ENCODE assay signal across 8 cellular contexts in genomic region chr17:45171338-45172231, GRCh38. TPM values are rescaled to one million over a fixed set of nuclear protein-coding genes. Genes with fewer than 3 reads are reported as not detected.
DNase-seq lines count a peak whose midpoint lies in the region; ATAC-seq, FAIRE-seq and TF ChIP-seq lines count a peak whose summit lies in the region.

No MANE protein-coding gene starts in this region.

- H3K79me2 ChIP-seq in HCT116 (ENCODE audit: insufficient read depth, low read length): no peaks in the 10 kb centered on the region

- H3K9me3 ChIP-seq in HCT116 (ENCODE audit: control insufficient read depth in 1 of 2, insufficient read depth in 1 of 2, low read depth in 1 of 2, low read length in 2 of 2) (no peaks in the 10 kb centered on the region), SK-N-MC (ENCODE audit: low read depth, low read length) (no peaks in the 10 kb centered on the region), pancreas (no peaks in the 10 kb centered on the region)

- 48 to 55% methylated on average over 20 of the region's 20 CpGs for WGBS in pancreas, 2 donors

- no peaks in the 10 kb centered on the region for H3K9me2 ChIP-seq in HCT116 (ENCODE audit: insufficient read depth)

- POLR2A ChIA-PET in HCT116 (lab: Charles Lee): interaction anchor here (1.6 to 7.0 kb wide), 5 partner anchors 10 to 22 kb away, joined by 5 to 176 read pairs (median 14); partner anchors contain the start of genes HEXIM1 and HEXIM2

- H3K9ac ChIP-seq in HCT116 (ENCODE audit: low read length): peak overlapping the region; percentile 81
- peak overlapping the region; percentile 64 for H3K9ac ChIP-seq in SK-N-MC (ENCODE audit: insufficient read length)

- ATAC-seq in HCT116 (peak; percentile 16), pancreas (peak; percentile 8 to 37 (median 32))

- H3K36me3 ChIP-seq in HCT116 (ENCODE audit: control insufficient read depth in 1 of 2, insufficient read depth in 2 of 2, low read length in 2 of 2) (no peaks in the 10 kb centered on the region), SK-N-MC (ENCODE audit: insufficient read depth, low read length) (no peaks in the 10 kb centered on the region), pancreas (no peaks in the 10 kb centered on the region)

- H3K4me3 ChIP-seq in HCT116 (replicated peaks in 1 of 2; ENCODE audit: low read depth in 1 of 2, low read length in 2 of 2) (peak overlapping the region; percentile 28 to 60), SK-N-MC (peak overlapping the region; percentile 66), fibroblast of the aortic adventitia (ENCODE audit: low read depth, low read length) (peak overlapping the region; percentile 55), pancreas (no peak overlapping the region)

- H3K27ac ChIP-seq in HCT116 (ENCODE audit: low read depth, low read length): peak overlapping the region; percentile 99
- peak overlapping the region; percentile 91 for H3K27ac ChIP-seq in SK-N-MC
- peak overlapping the region; percentile 70 to 92 (median 76) for H3K27ac ChIP-seq in pancreas

- H3K27me3 ChIP-seq in HCT116 (ENCODE audit: insufficient read depth, low read length): no peaks in the 10 kb centered on the region
- no peaks in the 10 kb centered on the region for H3K27me3 ChIP-seq in pancreas

- no peak for FAIRE-seq in pancreas (lab: Jason Lieb, UNC)

- H3K4me2 ChIP-seq in HCT116 (ENCODE audit: low read length): peak overlapping the region; percentile 98

- no peak for DNase-seq in HCT116 (ENCODE audit: low read depth, low spot score)
- no peak for DNase-seq in SK-N-MC (ENCODE audit: low read depth, low spot score)
- no peak for DNase-seq in fibroblast of the aortic adventitia (ENCODE audit: low read depth)
- DNase-seq in pancreas: peak; percentile 44 to 76 (median 58)
- no peak for DNase-seq in COR-L47 (lab: John Stamatoyannopoulos, UW)
- DNase-seq in NCI-H2029 treated with DMSO at 0.1 percent for 48 hours (lab: John Stamatoyannopoulos, UW): no peak
- no peak for DNase-seq in NK-92 (lab: John Stamatoyannopoulos, UW; ENCODE audit: unreplicated experiment)
- DNase-seq in central memory CD4-positive, alpha-beta T cell: no peak

- CTCF ChIA-PET in HCT116 (lab: Charles Lee): interaction anchor here (1.2 to 4.4 kb wide), 3 partner anchors 8 to 36 kb away, joined by 5 to 36 read pairs (median 9); partner anchors contain the start of gene ACBD4

- TF ChIP-seq RAD21 in HCT116 (IDR thresholded peaks at IDR 0.05; ENCODE audit: low read depth): no peak

- RAD21 ChIA-PET in HCT116 (lab: Charles Lee; ENCODE audit: low non-redundant PET in 1 of 2, low total read pairs in 2 of 2, uncharacterized antibody in 2 of 2, unreplicated experiment in 2 of 2): interaction anchor here in 1 of 2 experiments (1.4 kb wide), 1 partner anchor 10 kb away, joined by 5 read pairs; the partner anchor contains the start of gene HEXIM2

- TF ChIP-seq CTCF in HCT116 (IDR thresholded peaks at IDR 0.05 in 2 of 3, conservative IDR thresholded peaks at IDR 0.05 in 1 of 3; ENCODE audit: borderline replicate concordance in 1 of 3, insufficient read depth in 1 of 3, low read depth in 2 of 3, low read length in 2 of 3): no peak
- no peak for TF ChIP-seq CTCF in fibroblast of the aortic adventitia (IDR thresholded peaks at IDR 0.05; ENCODE audit: insufficient read depth, low read length)
- TF ChIP-seq CTCF in pancreas (IDR thresholded peaks at IDR 0.05): no peak

- no peak for TF ChIP-seq POLR2A in HCT116 (IDR thresholded peaks at IDR 0.05; ENCODE audit: borderline replicate concordance, extremely low read depth, insufficient read depth, insufficient read length)

- no peaks in the 10 kb centered on the region for H4K20me1 ChIP-seq in HCT116 (ENCODE audit: insufficient read depth)

- intact Hi-C loops in HCT116 (cut with micrococcal nuclease) (loop anchor here (2.0 kb wide), 1 partner anchor 23 kb away; the partner anchor contains the start of gene HEXIM1), pancreas (cut with DNase I) (no loop called here)

- BruUV-seq in HCT116 (replicated peaks; lab: Mats Ljungman, UMichigan): no TSS peak

- peaks cover 62 to 68% of the 10 kb centered on the region in 2 experiments for H3K4me1 ChIP-seq in HCT116 (ENCODE audit: control insufficient read depth in 1 of 2, insufficient read depth in 2 of 2, low read length in 2 of 2)
- H3K4me1 ChIP-seq in pancreas: peaks cover 5 to 16% (median 10%) of the 10 kb centered on the region in 3 donors

- H2AFZ ChIP-seq in HCT116 (ENCODE audit: low read depth, low read length, poor library complexity, severe bottlenecking): no peak overlapping the region

TF ChIP-seq in HCT116, 20 proteins besides CTCF, POLR2A, EP300 and RAD21:
- TF ChIP-seq ZFX (IDR thresholded peaks at IDR 0.05) (0 out of 2 replicates have a peak, but pooled peaks have one; percentile 5), SP1 (IDR thresholded peaks at IDR 0.05; ENCODE audit: low read depth) (peak; percentile 30; the same call in 1 of the 2 replicates), ZNF274 (IDR thresholded peaks at IDR 0.05; ENCODE audit: low read depth, low read length) (no peak), SRF (IDR thresholded peaks at IDR 0.05; ENCODE audit: low read depth) (no peak), SIN3A (IDR thresholded peaks at IDR 0.05; ENCODE audit: low read depth) (no peak)
- TF ChIP-seq, protein P1, sequence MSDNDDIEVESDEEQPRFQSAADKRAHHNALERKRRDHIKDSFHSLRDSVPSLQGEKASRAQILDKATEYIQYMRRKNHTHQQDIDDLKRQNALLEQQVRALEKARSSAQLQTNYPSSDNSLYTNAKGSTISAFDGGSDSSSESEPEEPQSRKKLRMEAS (IDR thresholded peaks at IDR 0.05): peak; percentile 45; the same call in 1 of the 2 replicates
- TF ChIP-seq, protein P2, sequence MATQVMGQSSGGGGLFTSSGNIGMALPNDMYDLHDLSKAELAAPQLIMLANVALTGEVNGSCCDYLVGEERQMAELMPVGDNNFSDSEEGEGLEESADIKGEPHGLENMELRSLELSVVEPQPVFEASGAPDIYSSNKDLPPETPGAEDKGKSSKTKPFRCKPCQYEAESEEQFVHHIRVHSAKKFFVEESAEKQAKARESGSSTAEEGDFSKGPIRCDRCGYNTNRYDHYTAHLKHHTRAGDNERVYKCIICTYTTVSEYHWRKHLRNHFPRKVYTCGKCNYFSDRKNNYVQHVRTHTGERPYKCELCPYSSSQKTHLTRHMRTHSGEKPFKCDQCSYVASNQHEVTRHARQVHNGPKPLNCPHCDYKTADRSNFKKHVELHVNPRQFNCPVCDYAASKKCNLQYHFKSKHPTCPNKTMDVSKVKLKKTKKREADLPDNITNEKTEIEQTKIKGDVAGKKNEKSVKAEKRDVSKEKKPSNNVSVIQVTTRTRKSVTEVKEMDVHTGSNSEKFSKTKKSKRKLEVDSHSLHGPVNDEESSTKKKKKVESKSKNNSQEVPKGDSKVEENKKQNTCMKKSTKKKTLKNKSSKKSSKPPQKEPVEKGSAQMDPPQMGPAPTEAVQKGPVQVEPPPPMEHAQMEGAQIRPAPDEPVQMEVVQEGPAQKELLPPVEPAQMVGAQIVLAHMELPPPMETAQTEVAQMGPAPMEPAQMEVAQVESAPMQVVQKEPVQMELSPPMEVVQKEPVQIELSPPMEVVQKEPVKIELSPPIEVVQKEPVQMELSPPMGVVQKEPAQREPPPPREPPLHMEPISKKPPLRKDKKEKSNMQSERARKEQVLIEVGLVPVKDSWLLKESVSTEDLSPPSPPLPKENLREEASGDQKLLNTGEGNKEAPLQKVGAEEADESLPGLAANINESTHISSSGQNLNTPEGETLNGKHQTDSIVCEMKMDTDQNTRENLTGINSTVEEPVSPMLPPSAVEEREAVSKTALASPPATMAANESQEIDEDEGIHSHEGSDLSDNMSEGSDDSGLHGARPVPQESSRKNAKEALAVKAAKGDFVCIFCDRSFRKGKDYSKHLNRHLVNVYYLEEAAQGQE (IDR thresholded peaks at IDR 0.05; ENCODE audit: low read depth): no peak

RNA-seq across cellular contexts. Expression of gene HEXIM2, which starts 9.9 kb away (rescaled TPM):
- total RNA-seq in HCT116 (2021; ENCODE audit: unreplicated experiment): 13.5 TPM
- 14.1 and 18.1 TPM in 2 replicates for polyA plus RNA-seq in HCT116 (2012)
- total RNA-seq in fibroblast of the aortic adventitia (ENCODE audit: low replicate concordance): 6.1 and 37.7 TPM in 2 replicates
- 1 to 10 TPM; 4.0 to 8.3 (median 6.2) TPM for total RNA-seq in pancreas
- 10 to 100 TPM in 1 of 2 donors, 1 to 10 TPM in 1; 7.3 to 10.9 TPM for polyA plus RNA-seq in pancreas

RNA-seq across cellular contexts. Expression of gene HEXIM1, which starts 23.3 kb away (rescaled TPM):
- total RNA-seq in HCT116 (2021; ENCODE audit: unreplicated experiment) (58.0 TPM), fibroblast of the aortic adventitia (ENCODE audit: low replicate concordance) (9.2 and 10.0 TPM in 2 replicates), pancreas (10 to 100 TPM in 5 of 6 donors, 1 to 10 TPM in 1; 6.8 to 16.2 (median 12.0) TPM)
- polyA plus RNA-seq in HCT116 (2012): 29.6 and 33.0 TPM in 2 replicates
- polyA plus RNA-seq in pancreas: 10 to 100 TPM; 10.9 to 17.2 TPM

RNA-seq across cellular contexts. Expression of gene ACBD4, which starts 36.1 kb away (rescaled TPM):
- total RNA-seq in HCT116 (2021; ENCODE audit: unreplicated experiment) (13.6 TPM), fibroblast of the aortic adventitia (ENCODE audit: low replicate concordance) (5.9 and 7.4 TPM in 2 replicates), pancreas (10 to 100 TPM; 10.6 to 17.8 (median 12.1) TPM)
- polyA plus RNA-seq in HCT116 (2012): 6.1 and 9.5 TPM in 2 replicates
- polyA plus RNA-seq in pancreas: 10 to 100 TPM; 37.3 to 39.0 TPM

RNA-seq across cellular contexts. Expression of gene PLCD3, which starts 39.3 kb away (rescaled TPM):
- total RNA-seq in HCT116 (2021; ENCODE audit: unreplicated experiment) (197 TPM), fibroblast of the aortic adventitia (ENCODE audit: low replicate concordance) (56.0 and 86.3 TPM in 2 replicates), pancreas (1 to 10 TPM; 4.6 to 9.9 (median 8.0) TPM)
- 109 and 122 TPM in 2 replicates for polyA plus RNA-seq in HCT116 (2012)
- 10 to 100 TPM in 1 of 2 donors, 1 to 10 TPM in 1; 8.2 to 10.6 TPM for polyA plus RNA-seq in pancreas

RNA-seq across cellular contexts. Expression of gene FMNL1, which starts 50.1 kb away (rescaled TPM):
- total RNA-seq in HCT116 (2021; ENCODE audit: unreplicated experiment) (8.2 TPM), fibroblast of the aortic adventitia (ENCODE audit: low replicate concordance) (0.81 and 0.90 TPM in 2 replicates), pancreas (10 to 100 TPM in 2 of 6 donors, 1 to 10 TPM in 4; 1.9 to 22.1 (median 4.6) TPM)
- polyA plus RNA-seq in HCT116 (2012): 8.6 and 8.9 TPM in 2 replicates
- 1 to 10 TPM; 5.2 to 7.0 TPM for polyA plus RNA-seq in pancreas

Comparison
In these comparisons a context has a peak if more than half of its experiments do, and no peak if none do; other contexts are left out.
1. DNase-seq: peak in pancreas (6 of 6); none in HCT116 (single experiment), SK-N-MC (single experiment), fibroblast of the aortic adventitia (single experiment), COR-L47 (single experiment), NCI-H2029 treated with DMSO at 0.1 percent for 48 hours (single experiment), NK-92 (single experiment) and central memory CD4-positive, alpha-beta T cell (single experiment).
2. H3K4me3 ChIP-seq: peak in HCT116 (2 of 2), SK-N-MC (single experiment) and fibroblast of the aortic adventitia (single experiment); none in pancreas (0 of 4).
3. Peak in every context shown above with its lines, with median percentiles within 50 percentile points of each other: H3K27ac ChIP-seq.